21 cellular contexts compared by ENCODE assay signal in genomic region chr4:108213723-108214122, GRCh38. TPM values are rescaled to one million over a fixed set of nuclear protein-coding genes. Genes with fewer than 3 reads are reported as not detected.
"Had no signal": no experiment of that assay in that cellular context is flagged by ENCODE, and none has a peak within 500 bp of the region (broad histone marks: within the 10 kb centered on the region; RNA-seq: fewer than 3 reads in every experiment).

No MANE protein-coding gene starts in this region.

- H3K27ac ChIP-seq: epithelial cell of prostate, lower lobe of right lung, parathyroid adenoma, transverse colon, uterus had no signal

- H3K27ac Mint-ChIP-seq: activated naive CD4-positive, alpha-beta T cell treated with anti-CD3 and anti-CD28 coated beads for 36 hours; natural killer cell; stimulated activated naive CD8-positive, alpha-beta T cell treated with anti-CD3 and anti-CD28 coated beads, Interleukin-15, amount 100 ng/mL, for 72 hours; T-helper 1 cell treated with Interleukin-12 subunit alpha and Interleukin-12 subunit beta and Interleukin-4 antibody, amounts not matched to agents 30 μg/mL and 1 μg/mL, for 36 hours; WTC11 had no signal

- H3K4me3 ChIP-seq: lower lobe of right lung, transverse colon, uterus had no signal

- ATAC-seq: left lobe of liver; lower lobe of right lung; right cardiac atrium; stimulated activated naive CD8-positive, alpha-beta T cell treated with anti-CD3 and anti-CD28 coated beads, Interleukin-15, amount 100 ng/mL, for 72 hours; WTC11 had no signal

- H3K4me1 Mint-ChIP-seq: natural killer cell, WTC11 had no signal

- H3K36me3 Mint-ChIP-seq: brain, natural killer cell, WTC11 had no signal

- H3K9ac ChIP-seq: parathyroid adenoma had no signal

- FAIRE-seq: kidney had no signal

- H3K79me2 ChIP-seq: parathyroid adenoma had no signal

- H3K27me3 ChIP-seq: transverse colon, uterus had no signal

- DNase-seq: activated CD8-positive, alpha-beta memory T cell treated with anti-CD3 and anti-CD28 coated beads, Interleukin-2, amount 50 U/mL, for 48 hours; activated effector memory CD4-positive, alpha-beta T cell treated with Interleukin-2 at 50 U/mL for 16 hours; activated naive CD4-positive, alpha-beta T cell treated with anti-CD3 and anti-CD28 coated beads for 36 hours; activated T-cell treated with anti-CD3 and anti-CD28 coated beads, Interleukin-2, amount 50 U/mL, for 48 hours; aorta; foreskin fibroblast; kidney; lower lobe of right lung; natural killer cell; right cardiac atrium; stimulated activated naive CD8-positive, alpha-beta T cell treated with anti-CD3 and anti-CD28 coated beads, Interleukin-15, amount 100 ng/mL, for 72 hours; T1000; transverse colon; uterus had no signal

- H3K27me3 Mint-ChIP-seq: stimulated activated naive CD8-positive, alpha-beta T cell treated with anti-CD3 and anti-CD28 coated beads, Interleukin-15, amount 100 ng/mL, for 72 hours had no signal

- H3K9me3 ChIP-seq: lower lobe of right lung, transverse colon, uterus had no signal

- H3K4me3 Mint-ChIP-seq: activated naive CD4-positive, alpha-beta T cell treated with anti-CD3 and anti-CD28 coated beads for 36 hours; brain; natural killer cell; stimulated activated naive CD8-positive, alpha-beta T cell treated with anti-CD3 and anti-CD28 coated beads, Interleukin-15, amount 100 ng/mL, for 72 hours; T-helper 1 cell treated with Interleukin-12 subunit alpha and Interleukin-12 subunit beta and Interleukin-4 antibody, amounts not matched to agents 30 μg/mL and 1 μg/mL, for 36 hours; WTC11 had no signal

- H3K9me3 Mint-ChIP-seq: activated naive CD4-positive, alpha-beta T cell treated with anti-CD3 and anti-CD28 coated beads for 36 hours had no signal

- H2AFZ ChIP-seq: parathyroid adenoma had no signal

- H3K4me1 ChIP-seq: lower lobe of right lung, parathyroid adenoma, transverse colon, uterus had no signal

- H3K36me3 ChIP-seq: lower lobe of right lung, transverse colon, uterus had no signal

RNA-seq across cellular contexts. Expression of gene LEF1, which starts 45.0 kb away (rescaled TPM):
- total RNA-seq: pulmonary artery endothelial cell had no signal
